Comparison of ENCODE assay signal across 29 cellular contexts in the genomic region with DNA sequence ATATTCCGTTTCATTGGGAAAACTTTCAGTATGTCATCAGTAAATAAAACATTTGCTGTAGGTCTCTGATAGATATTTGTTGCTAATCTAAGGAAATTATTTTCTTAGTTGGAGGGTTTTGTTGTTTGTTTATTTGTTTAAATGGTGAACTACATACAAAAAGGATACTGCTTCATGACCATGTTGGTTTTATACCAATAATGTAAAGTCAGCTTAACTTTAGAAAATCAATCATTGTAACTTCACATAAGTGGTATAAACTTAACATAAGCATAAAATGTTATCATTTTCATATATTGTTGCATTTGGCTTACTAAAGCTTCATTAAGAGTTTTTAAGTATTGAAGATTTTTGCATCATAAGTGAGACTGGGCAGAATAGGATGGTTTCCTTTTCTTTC.
"Had no signal": no experiment of that assay in that cellular context is flagged by ENCODE, and none has a peak within 500 bp of the region (broad histone marks: within the 10 kb centered on the region; RNA-seq: fewer than 3 reads in every experiment).

No MANE protein-coding gene starts in this region.

- H3K27me3 Mint-ChIP-seq: activated CD4-positive, alpha-beta memory T cell treated with anti-CD3 and anti-CD28 coated beads for 36 hours; activated CD4-positive, alpha-beta T cell treated with anti-CD3 and anti-CD28 coated beads for 36 hours; activated CD4-positive, alpha-beta T cell treated with anti-CD3 and anti-CD28 coated beads, Interleukin-2, amount 10 ng/mL, durations not matched to agents 24 days and 14 days; activated CD8-positive, alpha-beta memory T cell treated with anti-CD3 and anti-CD28 coated beads, Interleukin-2, amount 10 ng/mL, durations not matched to agents 7 days and 5 days; activated naive CD8-positive, alpha-beta T cell; activated T-cell treated with anti-CD3 and anti-CD28 coated beads, Interleukin-2, amount 50 U/mL, for 24 hours had no signal

- H3K9me3 ChIP-seq: body of pancreas, colonic mucosa had no signal

- ATAC-seq: body of pancreas, esophagus mucosa had no signal

- DNase-seq: activated CD4-positive, alpha-beta memory T cell treated with anti-CD3 and anti-CD28 coated beads for 36 hours; activated CD4-positive, alpha-beta T cell treated with anti-CD3 and anti-CD28 coated beads for 36 hours; activated CD4-positive, alpha-beta T cell treated with anti-CD3 and anti-CD28 coated beads, Interleukin-2, amount 10 ng/mL, durations not matched to agents 24 days and 14 days; activated CD4-positive, CD25-positive, alpha-beta regulatory T cell; activated CD4-positive, CD25-positive, alpha-beta regulatory T cell treated with anti-CD3 and anti-CD28 coated beads, Interleukin-2, amount 50 U/mL, for 72 hours; activated CD8-positive, alpha-beta memory T cell treated with anti-CD3 and anti-CD28 coated beads, Interleukin-2, amount 10 ng/mL, durations not matched to agents 7 days and 5 days; activated CD8-positive, alpha-beta memory T cell treated with anti-CD3 and anti-CD28 coated beads, Interleukin-2, amount 50 U/mL, for 48 hours; activated CD8-positive, alpha-beta T cell treated with anti-CD3 and anti-CD28 coated beads, Interleukin-2, amount 10 ng/mL, durations not matched to agents 7 days and 5 days; activated gamma-delta T cell treated with Interleukin-2 at 50 U/mL for 16 hours; activated naive CD4-positive, alpha-beta T cell treated with anti-CD3 and anti-CD28 coated beads, Interleukin-2, amount 50 U/mL, for 16 hours; activated naive CD4-positive, alpha-beta T cell treated with Interleukin-2 at 50 U/mL for 16 hours; activated T-cell treated with anti-CD3 and anti-CD28 coated beads for 4 hours; activated T-cell treated with anti-CD3 and anti-CD28 coated beads, Interleukin-2, amount 50 U/mL, for 24 hours; activated T-cell treated with anti-CD3 and anti-CD28 coated beads, Interleukin-2, amount 50 U/mL, for 72 hours; amniotic stem cell; anterior cingulate cortex; body of pancreas; caudate nucleus; cerebellar nuclear complex; colonic mucosa; effector CD8-positive, alpha-beta T cell; foreskin fibroblast; head of caudate nucleus; T-helper 1 cell; T-helper 2 cell had no signal

- FAIRE-seq: endometrium, frontal cortex had no signal

- H3K36me3 ChIP-seq: colonic mucosa had no signal

- H3K4me3 Mint-ChIP-seq: activated CD4-positive, alpha-beta memory T cell treated with anti-CD3 and anti-CD28 coated beads for 36 hours; activated CD4-positive, alpha-beta T cell treated with anti-CD3 and anti-CD28 coated beads for 36 hours; activated CD4-positive, alpha-beta T cell treated with anti-CD3 and anti-CD28 coated beads, Interleukin-2, amount 10 ng/mL, durations not matched to agents 24 days and 14 days; activated CD8-positive, alpha-beta memory T cell treated with anti-CD3 and anti-CD28 coated beads, Interleukin-2, amount 10 ng/mL, durations not matched to agents 7 days and 5 days; activated CD8-positive, alpha-beta T cell treated with anti-CD3 and anti-CD28 coated beads, Interleukin-2, amount 10 ng/mL, durations not matched to agents 7 days and 5 days; activated naive CD8-positive, alpha-beta T cell; activated T-cell treated with anti-CD3 and anti-CD28 coated beads, Interleukin-2, amount 50 U/mL, for 24 hours had no signal

- H3K4me3 ChIP-seq: body of pancreas, colonic mucosa had no signal

- H3K27ac ChIP-seq: body of pancreas, colonic mucosa had no signal

- H3K27me3 ChIP-seq: body of pancreas, colonic mucosa had no signal

- H3K4me1 ChIP-seq: body of pancreas, colonic mucosa had no signal

- H3K27ac Mint-ChIP-seq: activated CD4-positive, alpha-beta memory T cell treated with anti-CD3 and anti-CD28 coated beads for 36 hours; activated CD4-positive, alpha-beta T cell treated with anti-CD3 and anti-CD28 coated beads for 36 hours; activated CD4-positive, alpha-beta T cell treated with anti-CD3 and anti-CD28 coated beads, Interleukin-2, amount 10 ng/mL, durations not matched to agents 24 days and 14 days; activated CD8-positive, alpha-beta T cell treated with anti-CD3 and anti-CD28 coated beads, Interleukin-2, amount 10 ng/mL, durations not matched to agents 7 days and 5 days; activated naive CD8-positive, alpha-beta T cell; activated T-cell treated with anti-CD3 and anti-CD28 coated beads, Interleukin-2, amount 50 U/mL, for 24 hours; activated T-cell treated with anti-CD3 and anti-CD28 coated beads, Interleukin-2, amount 50 U/mL, for 72 hours had no signal
